In the genomic region with DNA sequence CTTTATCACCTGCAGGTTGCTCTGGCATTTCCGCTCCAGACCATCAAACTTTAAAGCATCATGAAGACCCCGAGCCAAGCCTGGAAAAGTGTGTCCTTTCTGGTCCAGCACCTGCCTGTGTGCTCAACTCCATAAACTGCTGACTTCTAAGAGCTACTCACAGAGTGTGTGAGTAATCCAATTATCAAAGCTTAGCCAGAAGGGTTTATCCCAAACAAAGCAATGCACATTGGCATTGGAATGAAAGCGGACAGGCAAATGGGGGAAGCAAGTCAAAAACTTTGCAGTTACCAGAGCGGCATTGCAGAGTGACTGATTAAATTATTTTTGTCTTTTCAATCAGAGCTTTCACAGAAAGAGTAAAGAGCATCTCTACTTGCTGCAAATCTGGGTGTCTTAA, we compare ENCODE assay signal across 24 cellular contexts.
A peak's percentile ranks its signal among the peaks of the same experiment; 100 is the strongest.
DNase-seq lines count a peak whose midpoint lies in the region; ATAC-seq, FAIRE-seq and TF ChIP-seq lines count a peak whose summit lies in the region.
"Had no signal": no experiment of that assay in that cellular context is flagged by ENCODE, and none has a peak within 500 bp of the region (broad histone marks: within the 10 kb centered on the region; RNA-seq: fewer than 3 reads in every experiment).

No MANE protein-coding gene starts in this region.

- no peak overlapping the region for H3K14ac ChIP-seq in neuronal stem cell (ENCODE audit: low read length)

- H3K27ac Mint-ChIP-seq in astrocyte (ENCODE audit: unreplicated experiment) = peak overlapping the region; percentile 14
- H3K27ac Mint-ChIP-seq: CD8-positive, alpha-beta T cell; GM23338 had no signal

- CTCF ChIA-PET in A673 (lab: Charles Lee) = no interaction called here

- H3K23ac ChIP-seq in neuronal stem cell (ENCODE audit: low read depth, low read length, poor library complexity) = no peak overlapping the region

- H2BK5ac ChIP-seq in neuronal stem cell (ENCODE audit: low read length) = no peak overlapping the region

- no TSS peak for BruUV-seq in A673 (replicated peaks; lab: Mats Ljungman, UMichigan)

- H3K4me3 Mint-ChIP-seq in astrocyte (ENCODE audit: unreplicated experiment) = no peak overlapping the region
- H3K4me3 Mint-ChIP-seq: CD8-positive, alpha-beta T cell; GM23338 had no signal

- no peaks in the 10 kb centered on the region for H3K79me1 ChIP-seq in neuronal stem cell (ENCODE audit: low read depth, low read length)

- H2AFZ ChIP-seq in astrocyte (ENCODE audit: low read depth, low read length) (no peak overlapping the region), neuronal stem cell (ENCODE audit: low read length) (no peak overlapping the region)
- H2AFZ ChIP-seq: GM23338 had no signal

- POLR2A ChIA-PET in A673 (lab: Charles Lee; ENCODE audit: low non-redundant PET) = no interaction called here

- DNase-seq in A673 (ENCODE audit: low spot score) (peak; percentile 62), NCI-H524 (lab: John Stamatoyannopoulos, UW) (peak; percentile 57 to 86), astrocyte (ENCODE audit: low read depth) (no peak), neuronal stem cell (ENCODE audit: low spot score) (peak; percentile 31)
- no peak for DNase-seq in activated CD8-positive, alpha-beta memory T cell treated with anti-CD3 and anti-CD28 coated beads, Interleukin-2, amount 50 U/mL, for 4 hours
- DNase-seq: 8988T; AML-193; C1 segment of cervical spinal cord; CD8-positive, alpha-beta T cell; HCEC 1CT; IMR-90; MV-4-11; NCI-H1105 treated with DMSO at 0.1 percent for 48 hours; NCI-H2029 treated with DMSO at 0.1 percent for 48 hours; NCI-H446; NCI-H748 treated with DMSO at 0.1 percent for 48 hours; OCI-M1 had no signal

- H3K27ac ChIP-seq in A673 (ENCODE audit: low read depth, low read length, poor library complexity, severe bottlenecking) (no peak overlapping the region), astrocyte (ENCODE audit: low read depth, low read length) (no peak overlapping the region), neuronal stem cell (replicated peaks; ENCODE audit: low read length) (no peak overlapping the region)
- H3K27ac ChIP-seq: SJSA1 had no signal

- no peaks in the 10 kb centered on the region for H3K27me3 Mint-ChIP-seq in astrocyte (ENCODE audit: low read depth, unreplicated experiment)

- H2BK15ac ChIP-seq in neuronal stem cell (ENCODE audit: low read length) = no peak overlapping the region

- TF ChIP-seq CTCF in A673 (conservative IDR thresholded peaks at IDR 0.05; ENCODE audit: low read depth, low read length) (no peak), astrocyte (IDR thresholded peaks at IDR 0.05; ENCODE audit: insufficient read depth, low read depth, low read length) (no peak)

- H2BK12ac ChIP-seq in neuronal stem cell (ENCODE audit: low read length) = no peak overlapping the region

- no peaks in the 10 kb centered on the region for H3K36me3 Mint-ChIP-seq in astrocyte (ENCODE audit: low read depth, unreplicated experiment)
- H3K36me3 Mint-ChIP-seq: CD8-positive, alpha-beta T cell had no signal

- intact Hi-C loops in A673 (cut with micrococcal nuclease; ENCODE audit: unreplicated experiment) = no loop called here

- no peaks in the 10 kb centered on the region for H3K79me2 ChIP-seq in astrocyte (ENCODE audit: insufficient read depth, low read length)

- H3K36me3 ChIP-seq in A673 (ENCODE audit: insufficient read depth, low read length, poor library complexity, severe bottlenecking) (no peaks in the 10 kb centered on the region), astrocyte (ENCODE audit: insufficient read depth, low read length) (no peaks in the 10 kb centered on the region), neuronal stem cell (replicated peaks in 1 of 2; ENCODE audit: control insufficient read depth in 2 of 2, insufficient read depth in 2 of 2, low read length in 2 of 2) (no peaks in the 10 kb centered on the region)
- H3K36me3 ChIP-seq: SJSA1 had no signal

- no peak for ATAC-seq in HG02938 (IDR thresholded peaks at IDR 0.05; ENCODE audit: unreplicated experiment)
- ATAC-seq in HG02610 (IDR thresholded peaks at IDR 0.05; ENCODE audit: unreplicated experiment) = no peak
- ATAC-seq: CD8-positive, alpha-beta T cell; GM23338; Right ventricle myocardium inferior had no signal

- H3K9ac ChIP-seq in astrocyte (ENCODE audit: low read length) (no peak overlapping the region), neuronal stem cell (ENCODE audit: low read depth, low read length, poor library complexity) (no peak overlapping the region)

- H4K20me1 ChIP-seq in astrocyte (ENCODE audit: insufficient read depth, low read length) = no peaks in the 10 kb centered on the region

- H4K8ac ChIP-seq in neuronal stem cell (ENCODE audit: low read depth, low read length) = no peak overlapping the region

- H3K4me1 Mint-ChIP-seq in astrocyte (ENCODE audit: low read depth, unreplicated experiment) = no peaks in the 10 kb centered on the region
- H3K4me1 Mint-ChIP-seq: GM23338 had no signal

- no CpG with 5 or more reads among the region's 4 CpGs for WGBS in neuronal stem cell (ENCODE audit: extremely low coverage in 2 of 2, insufficient read length in 2 of 2, insufficient replicate concordance in 1 of 2), 2 donors

- H2AK5ac ChIP-seq in neuronal stem cell (ENCODE audit: low read depth, low read length) = no peak overlapping the region

- H3K9me3 ChIP-seq in A673 (ENCODE audit: low read depth, low read length, poor library complexity, severe bottlenecking) (no peaks in the 10 kb centered on the region), astrocyte (ENCODE audit: insufficient read depth, low read depth, low read length) (no peaks in the 10 kb centered on the region), neuronal stem cell (replicated peaks in 1 of 2; ENCODE audit: control insufficient read depth in 2 of 2, insufficient read depth in 1 of 2, low read depth in 1 of 2, low read length in 2 of 2) (no peaks in the 10 kb centered on the region)

- H4K91ac ChIP-seq in neuronal stem cell (ENCODE audit: low read depth, low read length, poor library complexity) = no peak overlapping the region

- H2BK120ac ChIP-seq in neuronal stem cell (ENCODE audit: low read depth, low read length) = no peak overlapping the region

- no peak for FAIRE-seq in astrocyte (lab: Jason Lieb, UNC)
- FAIRE-seq: G401.6, GM12892 had no signal

- no peak overlapping the region for H3K4me2 ChIP-seq in astrocyte (ENCODE audit: low read length)
- H3K4me2 ChIP-seq in neuronal stem cell (ENCODE audit: insufficient read depth, low read length, poor library complexity, severe bottlenecking) = no peak overlapping the region
- H3K4me2 ChIP-seq: GM23338 had no signal

- no peaks in the 10 kb centered on the region for H3K9me3 Mint-ChIP-seq in astrocyte (ENCODE audit: unreplicated experiment)

- peaks cover 27% of the 10 kb centered on the region for H3K4me1 ChIP-seq in A673 (ENCODE audit: insufficient read depth, low read length, poor library complexity, severe bottlenecking)
- no peaks in the 10 kb centered on the region for H3K4me1 ChIP-seq in astrocyte (ENCODE audit: insufficient read depth, low read length)
- peaks cover 0 to 4% of the 10 kb centered on the region in 2 donors for H3K4me1 ChIP-seq in neuronal stem cell (ENCODE audit: control insufficient read depth in 2 of 2, insufficient read depth in 1 of 2, low read depth in 1 of 2, low read length in 2 of 2)
- H3K4me1 ChIP-seq: SJSA1 had no signal

- H3K4ac ChIP-seq in neuronal stem cell (ENCODE audit: low read length) = no peak overlapping the region

- H3K4me3 ChIP-seq in A673 (ENCODE audit: low read depth, low read length, poor library complexity, severe bottlenecking) (no peak overlapping the region), astrocyte (ENCODE audit: insufficient read depth, low read depth, low read length) (no peak overlapping the region), neuronal stem cell (ENCODE audit: low read length in 2 of 2) (no peak overlapping the region)
- H3K4me3 ChIP-seq: GM23338, SJSA1 had no signal

- H3K18ac ChIP-seq in neuronal stem cell (ENCODE audit: low read length) = no peak overlapping the region

- no peaks in the 10 kb centered on the region for H3K27me3 ChIP-seq in A673 (replicated peaks; ENCODE audit: insufficient read depth, low read depth, low read length, poor library complexity)
- no peaks in the 10 kb centered on the region for H3K27me3 ChIP-seq in astrocyte (ENCODE audit: insufficient read depth, low read length)
- no peaks in the 10 kb centered on the region for H3K27me3 ChIP-seq in neuronal stem cell (ENCODE audit: control insufficient read depth in 3 of 3, insufficient read depth in 3 of 3, low read depth in 1 of 3, low read length in 3 of 3)
- H3K27me3 ChIP-seq: SJSA1 had no signal

Comparison
In these comparisons a context has a peak if more than half of its experiments do, and no peak if none do; other contexts are left out.
1. DNase-seq: peak in A673 (single experiment), NCI-H524 (2 of 2) and neuronal stem cell (single experiment); none in astrocyte (single experiment) and activated CD8-positive, alpha-beta memory T cell treated with anti-CD3 and anti-CD28 coated beads, Interleukin-2, amount 50 U/mL, for 4 hours (single experiment).